In the genomic region with DNA sequence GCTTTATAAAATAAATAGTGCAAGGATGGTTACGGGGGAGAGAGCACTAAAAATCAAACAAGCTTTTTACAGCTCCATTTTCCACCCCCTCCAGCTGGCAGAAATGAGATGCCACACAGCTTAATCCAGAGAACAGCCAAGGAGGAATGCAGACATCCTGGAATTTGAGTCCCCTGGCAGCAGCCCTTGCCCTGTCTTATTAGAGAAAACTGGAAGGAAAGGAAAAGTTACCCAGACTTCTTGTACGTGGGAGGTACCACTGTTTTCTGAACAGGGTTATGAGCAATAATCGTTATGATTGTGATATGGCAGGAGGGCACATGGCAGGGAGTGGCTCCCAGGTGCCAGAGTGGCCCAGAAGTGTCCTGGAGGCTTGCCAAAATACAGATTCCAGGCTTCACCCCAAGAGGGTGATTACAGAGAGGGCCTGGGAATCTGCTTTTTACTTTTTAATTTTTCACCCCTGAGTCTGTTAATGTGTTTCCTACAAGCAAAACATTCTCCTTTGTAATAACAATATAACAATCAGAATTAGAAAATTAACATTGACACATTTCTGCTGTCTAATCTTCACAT, we compare ENCODE assay signal across 16 cellular contexts.
DNase-seq lines count a peak whose midpoint lies in the region; ATAC-seq, FAIRE-seq and TF ChIP-seq lines count a peak whose summit lies in the region.
"Had no signal": no experiment of that assay in that cellular context is flagged by ENCODE, and none has a peak within 500 bp of the region (broad histone marks: within the 10 kb centered on the region; RNA-seq: fewer than 3 reads in every experiment).

No MANE protein-coding gene starts in this region.

- no peak for TF ChIP-seq EP300 in A549 (IDR thresholded peaks at IDR 0.05)

- POLR2A ChIA-PET in A549 (lab: Yijun Ruan, JAX) = no interaction called here
- POLR2A ChIA-PET in activated CD4-positive, alpha-beta memory T cell treated with anti-CD3 and anti-CD28 coated beads for 36 hours (lab: Charles Lee) = no interaction called here

- H3K4me2 ChIP-seq in A549 = peak overlapping the region; percentile 39; the same call in 2 of the 3 replicates
- H3K4me2 ChIP-seq: BLaER1 treated with 17β-estradiol and CSF1 and Interleukin-3, amounts not matched to agents 10 nM and 100 nM had no signal

- CTCF ChIA-PET in A549 (lab: Yijun Ruan, JAX) = interaction anchor here (1.4 kb wide), 1 partner anchor 93 kb away, joined by 4 read pairs; no protein-coding TSS in a partner anchor
- CTCF ChIA-PET in activated CD4-positive, alpha-beta memory T cell treated with anti-CD3 and anti-CD28 coated beads for 36 hours (lab: Charles Lee) = no interaction called here

- H3K27ac ChIP-seq in A549 (no peak overlapping the region; a peak in 2 of 6 replicates), ascending aorta (peak overlapping the region; percentile 31 to 42), body of pancreas (no peak overlapping the region)
- H3K27ac ChIP-seq: BLaER1 treated with 17β-estradiol and CSF1 and Interleukin-3, amounts not matched to agents 10 nM and 100 nM had no signal

- H3K9me3 ChIP-seq in A549 (no peaks in the 10 kb centered on the region), ascending aorta (no peaks in the 10 kb centered on the region), body of pancreas (no peaks in the 10 kb centered on the region)
- H3K9me3 ChIP-seq: BLaER1 treated with 17β-estradiol and CSF1 and Interleukin-3, amounts not matched to agents 10 nM and 100 nM; tibial artery had no signal

- no peaks in the 10 kb centered on the region for H3K27me3 Mint-ChIP-seq in activated CD4-positive, alpha-beta memory T cell treated with anti-CD3 and anti-CD28 coated beads for 36 hours
- H3K27me3 Mint-ChIP-seq: activated T-cell treated with anti-CD3 and anti-CD28 coated beads, Interleukin-2, amount 50 U/mL, for 24 hours had no signal

- H3K9me3 Mint-ChIP-seq in activated CD4-positive, alpha-beta memory T cell treated with anti-CD3 and anti-CD28 coated beads for 36 hours = no peaks in the 10 kb centered on the region
- H3K9me3 Mint-ChIP-seq: activated T-cell treated with anti-CD3 and anti-CD28 coated beads, Interleukin-2, amount 50 U/mL, for 24 hours had no signal

- TF ChIP-seq POLR2A in A549 (IDR thresholded peaks at IDR 0.05; ENCODE audit: low read length) = no peak
- no peak for TF ChIP-seq POLR2A in body of pancreas (IDR thresholded peaks at IDR 0.05)

- no peak for TF ChIP-seq RAD21 in A549 (conservative IDR thresholded peaks at IDR 0.05 in 1 of 2, IDR thresholded peaks at IDR 0.05 in 1 of 2)

- no peaks in the 10 kb centered on the region for H3K36me3 Mint-ChIP-seq in activated CD4-positive, alpha-beta memory T cell treated with anti-CD3 and anti-CD28 coated beads for 36 hours

- DNase-seq in A549 (ENCODE audit: low read depth in 1 of 2, low spot score in 1 of 2) (peak in 1 of 2 experiments; percentile 31), GM03348 (ENCODE audit: low spot score) (peak; percentile 73), ascending aorta (ENCODE audit: low spot score in 2 of 2) (no peak), left kidney (ENCODE audit: low read depth, low spot score) (peak; percentile 37), body of pancreas (no peak)
- no peak for DNase-seq in activated CD4-positive, alpha-beta memory T cell treated with anti-CD3 and anti-CD28 coated beads for 36 hours
- DNase-seq: activated CD4-positive, alpha-beta T cell treated with anti-CD3 and anti-CD28 coated beads for 4 hours; activated T-cell treated with anti-CD3 and anti-CD28 coated beads, Interleukin-2, amount 50 U/mL, for 24 hours; DND-41; midbrain; tibial artery had no signal

- no peak for TF ChIP-seq CTCF in A549 (IDR thresholded peaks at IDR 0.05)
- no peak for TF ChIP-seq CTCF in ascending aorta (IDR thresholded peaks at IDR 0.05)
- no peak for TF ChIP-seq CTCF in body of pancreas (IDR thresholded peaks at IDR 0.05)

- H3K4me1 ChIP-seq in A549 (peaks cover 23% of the 10 kb centered on the region), ascending aorta (peaks cover 0 to 23% of the 10 kb centered on the region in 2 donors), body of pancreas (peaks cover 7% of the 10 kb centered on the region)

- intact Hi-C loops in ascending aorta (cut with DNase I) (no loop called here), body of pancreas (cut with DNase I) (no loop called here)
- intact Hi-C loops in activated CD4-positive, alpha-beta memory T cell treated with anti-CD3 and anti-CD28 coated beads for 36 hours (cut with micrococcal nuclease) = no loop called here

- no peak overlapping the region for H3K4me3 ChIP-seq in A549
- no peak overlapping the region for H3K4me3 ChIP-seq in ascending aorta
- no peak overlapping the region for H3K4me3 ChIP-seq in body of pancreas
- H3K4me3 ChIP-seq: BLaER1 treated with 17β-estradiol and CSF1 and Interleukin-3, amounts not matched to agents 10 nM and 100 nM; GM12878; tibial artery had no signal

- peaks cover 2% of the 10 kb centered on the region for H3K4me1 Mint-ChIP-seq in activated CD4-positive, alpha-beta memory T cell treated with anti-CD3 and anti-CD28 coated beads for 36 hours (ENCODE audit: low read depth)

- H3K27ac Mint-ChIP-seq in activated CD4-positive, alpha-beta memory T cell treated with anti-CD3 and anti-CD28 coated beads for 36 hours = no peak overlapping the region
- H3K27ac Mint-ChIP-seq: activated T-cell treated with anti-CD3 and anti-CD28 coated beads, Interleukin-2, amount 50 U/mL, for 24 hours had no signal

- H3K27me3 ChIP-seq in ascending aorta (no peaks in the 10 kb centered on the region), body of pancreas (no peaks in the 10 kb centered on the region)
- H3K27me3 ChIP-seq: BLaER1 treated with 17β-estradiol and CSF1 and Interleukin-3, amounts not matched to agents 10 nM and 100 nM; tibial artery had no signal

- FAIRE-seq in A549 (lab: Jason Lieb, UNC) = no peak
- FAIRE-seq: GM12878, RCC 7860 had no signal

- 33% methylated on average over 3 of the region's 3 CpGs for WGBS in A549 (ENCODE audit: missing lambda C conversion rate)
- 56 to 64% methylated on average over 3 of the region's 3 CpGs for WGBS in body of pancreas, 2 donors

- ATAC-seq in A549 (peak; percentile 47 to 62; a peak in 4 of 6 replicates), body of pancreas (no peak), GM21717 (IDR thresholded peaks at IDR 0.05; ENCODE audit: unreplicated experiment) (no peak), GM18498 (IDR thresholded peaks at IDR 0.05; ENCODE audit: unreplicated experiment) (no peak)
- ATAC-seq: GM12878 had no signal

- H3K36me3 ChIP-seq in ascending aorta (no peaks in the 10 kb centered on the region), body of pancreas (replicated peaks in 1 of 2; ENCODE audit: insufficient read depth in 1 of 2, low read depth in 2 of 2) (no peaks in the 10 kb centered on the region)
- H3K36me3 ChIP-seq: tibial artery had no signal

- H3K4me3 Mint-ChIP-seq in activated CD4-positive, alpha-beta memory T cell treated with anti-CD3 and anti-CD28 coated beads for 36 hours = no peak overlapping the region
- H3K4me3 Mint-ChIP-seq: activated T-cell treated with anti-CD3 and anti-CD28 coated beads, Interleukin-2, amount 50 U/mL, for 24 hours had no signal

TF ChIP-seq in A549, 52 proteins besides CTCF, POLR2A, EP300 and RAD21:
- TF ChIP-seq CEBPB (IDR thresholded peaks at IDR 0.05) (no peak), JUN (IDR thresholded peaks at IDR 0.05) (no peak), MAFK (IDR thresholded peaks at IDR 0.05; ENCODE audit: partially characterized antibody) (no peak), HDAC2 (IDR thresholded peaks at IDR 0.05) (no peak), PHF8 (IDR thresholded peaks at IDR 0.05; ENCODE audit: borderline replicate concordance, low read depth) (no peak), ZNF302 (CRISPR knock-in tag; IDR thresholded peaks at IDR 0.05) (no peak)
- TF ChIP-seq, protein P1, sequence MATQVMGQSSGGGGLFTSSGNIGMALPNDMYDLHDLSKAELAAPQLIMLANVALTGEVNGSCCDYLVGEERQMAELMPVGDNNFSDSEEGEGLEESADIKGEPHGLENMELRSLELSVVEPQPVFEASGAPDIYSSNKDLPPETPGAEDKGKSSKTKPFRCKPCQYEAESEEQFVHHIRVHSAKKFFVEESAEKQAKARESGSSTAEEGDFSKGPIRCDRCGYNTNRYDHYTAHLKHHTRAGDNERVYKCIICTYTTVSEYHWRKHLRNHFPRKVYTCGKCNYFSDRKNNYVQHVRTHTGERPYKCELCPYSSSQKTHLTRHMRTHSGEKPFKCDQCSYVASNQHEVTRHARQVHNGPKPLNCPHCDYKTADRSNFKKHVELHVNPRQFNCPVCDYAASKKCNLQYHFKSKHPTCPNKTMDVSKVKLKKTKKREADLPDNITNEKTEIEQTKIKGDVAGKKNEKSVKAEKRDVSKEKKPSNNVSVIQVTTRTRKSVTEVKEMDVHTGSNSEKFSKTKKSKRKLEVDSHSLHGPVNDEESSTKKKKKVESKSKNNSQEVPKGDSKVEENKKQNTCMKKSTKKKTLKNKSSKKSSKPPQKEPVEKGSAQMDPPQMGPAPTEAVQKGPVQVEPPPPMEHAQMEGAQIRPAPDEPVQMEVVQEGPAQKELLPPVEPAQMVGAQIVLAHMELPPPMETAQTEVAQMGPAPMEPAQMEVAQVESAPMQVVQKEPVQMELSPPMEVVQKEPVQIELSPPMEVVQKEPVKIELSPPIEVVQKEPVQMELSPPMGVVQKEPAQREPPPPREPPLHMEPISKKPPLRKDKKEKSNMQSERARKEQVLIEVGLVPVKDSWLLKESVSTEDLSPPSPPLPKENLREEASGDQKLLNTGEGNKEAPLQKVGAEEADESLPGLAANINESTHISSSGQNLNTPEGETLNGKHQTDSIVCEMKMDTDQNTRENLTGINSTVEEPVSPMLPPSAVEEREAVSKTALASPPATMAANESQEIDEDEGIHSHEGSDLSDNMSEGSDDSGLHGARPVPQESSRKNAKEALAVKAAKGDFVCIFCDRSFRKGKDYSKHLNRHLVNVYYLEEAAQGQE (IDR thresholded peaks at IDR 0.05) = no peak

Comparison
In these comparisons a context has a peak if more than half of its experiments do, and no peak if none do; other contexts are left out.
1. ATAC-seq: peak in A549 (2 of 2); none in body of pancreas (single experiment), GM21717 (single experiment) and GM18498 (single experiment).
2. DNase-seq: peak in GM03348 (single experiment) and left kidney (single experiment); none in ascending aorta (0 of 2), body of pancreas (0 of 4) and activated CD4-positive, alpha-beta memory T cell treated with anti-CD3 and anti-CD28 coated beads for 36 hours (single experiment).
3. H3K27ac ChIP-seq: peak in ascending aorta (2 of 2); none in A549 (0 of 2) and body of pancreas (0 of 4).